In genomic region chr1:6168947-6169586, GRCh38 we compare ENCODE assay signal across 1 cellular context.
TF ChIP-seq lines count a peak whose summit lies in the region.

No MANE protein-coding gene starts in this region.

TF ChIP-seq in HepG2, 621 proteins besides CTCF, POLR2A, EP300 and RAD21:
- TF ChIP-seq CREB1 (IDR thresholded peaks at IDR 0.05) (0 out of 2 replicates have a peak, but pooled peaks have one; percentile 4), CREB1 (CRISPR knock-in tag; IDR thresholded peaks at IDR 0.05) (no peak), KDM3A (CRISPR knock-in tag; IDR thresholded peaks at IDR 0.05; ENCODE audit: low read depth) (no peak), IRF9 (CRISPR knock-in tag; IDR thresholded peaks at IDR 0.05; ENCODE audit: borderline replicate concordance) (no peak)
TF ChIP-seq in HepG2: peak in this region for 1.
